In the genomic region with DNA sequence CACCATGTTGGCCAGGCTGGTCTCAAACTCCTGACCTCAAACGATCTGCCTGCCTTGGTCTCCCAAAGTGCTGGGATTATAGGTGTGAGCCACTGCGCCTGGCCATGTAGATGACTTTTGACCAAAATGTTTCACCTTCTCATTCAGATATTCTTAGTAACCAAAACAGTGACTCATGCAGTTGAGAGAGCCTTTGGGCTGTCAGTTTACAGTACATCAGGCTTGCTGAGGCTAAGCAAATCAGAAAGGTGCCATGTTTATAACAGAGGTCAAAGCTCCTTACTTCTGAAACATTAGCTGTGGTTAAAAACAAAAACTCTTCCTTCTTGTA, we compare ENCODE assay signal across 8 cellular contexts.
DNase-seq lines count a peak whose midpoint lies in the region; ATAC-seq and TF ChIP-seq lines count a peak whose summit lies in the region.

No MANE protein-coding gene starts in this region.

- no peaks in the 10 kb centered on the region for H3K9me3 Mint-ChIP-seq in stimulated activated naive CD8-positive, alpha-beta T cell treated with anti-CD3 and anti-CD28 coated beads, Interleukin-15, Interleukin-2, amounts not matched to agents 100 ng/mL and 50 ng/mL, for 24 hours

- H3K27ac ChIP-seq in KMS-11, result peak overlapping the region; percentile 54

- peak overlapping the region; percentile 69 for H3K27ac Mint-ChIP-seq in stimulated activated naive CD8-positive, alpha-beta T cell treated with anti-CD3 and anti-CD28 coated beads, Interleukin-15, Interleukin-2, amounts not matched to agents 100 ng/mL and 50 ng/mL, for 24 hours

- peak overlapping the region; percentile 23 for H3K4me2 ChIP-seq in KMS-11

- no peaks in the 10 kb centered on the region for H3K79me2 ChIP-seq in KMS-11 (ENCODE audit: insufficient read depth, low read depth)

- H3K36me3 ChIP-seq in GM06990 (ENCODE audit: control insufficient read depth, insufficient read depth, low read length), result peaks cover 2% of the 10 kb centered on the region
- H3K36me3 ChIP-seq in KMS-11 (ENCODE audit: insufficient read depth), result no peaks in the 10 kb centered on the region

- peak overlapping the region; percentile 48 for H3K4me3 Mint-ChIP-seq in stimulated activated naive CD8-positive, alpha-beta T cell treated with anti-CD3 and anti-CD28 coated beads, Interleukin-15, Interleukin-2, amounts not matched to agents 100 ng/mL and 50 ng/mL, for 24 hours

- peak; percentile 30 for DNase-seq in GM06990 (ENCODE audit: extremely low read depth, insufficient read length)
- peak; percentile 21 to 61 for DNase-seq in cardiac fibroblast (ENCODE audit: low read depth in 2 of 2)
- no peak for DNase-seq in putamen (ENCODE audit: low spot score)
- no peak for DNase-seq in GF-D8 (lab: John Stamatoyannopoulos, UW)
- DNase-seq in Kasumi-1 (lab: John Stamatoyannopoulos, UW), result no peak

- peaks cover 68% of the 10 kb centered on the region for H3K4me1 ChIP-seq in KMS-11 (ENCODE audit: low read depth, poor library complexity, severe bottlenecking)

- no peaks in the 10 kb centered on the region for H4K20me1 ChIP-seq in KMS-11 (ENCODE audit: insufficient read depth)

- ATAC-seq in GM21529 (IDR thresholded peaks at IDR 0.05; ENCODE audit: unreplicated experiment), result peak; percentile 68

- H3K36me3 Mint-ChIP-seq in stimulated activated naive CD8-positive, alpha-beta T cell treated with anti-CD3 and anti-CD28 coated beads, Interleukin-15, Interleukin-2, amounts not matched to agents 100 ng/mL and 50 ng/mL, for 24 hours (ENCODE audit: low read depth), result peaks cover 54% of the 10 kb centered on the region

- H3K9ac ChIP-seq in KMS-11, result no peak overlapping the region

- H3K27me3 Mint-ChIP-seq in stimulated activated naive CD8-positive, alpha-beta T cell treated with anti-CD3 and anti-CD28 coated beads, Interleukin-15, Interleukin-2, amounts not matched to agents 100 ng/mL and 50 ng/mL, for 24 hours, result no peaks in the 10 kb centered on the region

- H2AFZ ChIP-seq in KMS-11 (ENCODE audit: low read depth), result no peak overlapping the region

- no peaks in the 10 kb centered on the region for H3K27me3 ChIP-seq in GM06990 (replicated peaks; ENCODE audit: control insufficient read depth, insufficient read depth, low read length)
- H3K27me3 ChIP-seq in KMS-11 (ENCODE audit: insufficient read depth, low read depth), result no peaks in the 10 kb centered on the region

- peaks cover 96% of the 10 kb centered on the region for H3K4me1 Mint-ChIP-seq in stimulated activated naive CD8-positive, alpha-beta T cell treated with anti-CD3 and anti-CD28 coated beads, Interleukin-15, Interleukin-2, amounts not matched to agents 100 ng/mL and 50 ng/mL, for 24 hours (ENCODE audit: low read depth)

- no peak for TF ChIP-seq CTCF in GM06990 (IDR thresholded peaks at IDR 0.05; ENCODE audit: insufficient read depth, low read length, poor library complexity, severe bottlenecking)
- TF ChIP-seq CTCF in KMS-11 (conservative IDR thresholded peaks at IDR 0.05; ENCODE audit: low read depth, low read length), result no peak
- no peak for TF ChIP-seq CTCF in cardiac fibroblast (IDR thresholded peaks at IDR 0.05; ENCODE audit: low read depth, low read length)

- H3K4me3 ChIP-seq in GM06990 (replicated peaks; ENCODE audit: low read depth, low read length), result no peak overlapping the region
- H3K4me3 ChIP-seq in KMS-11 (IDR thresholded peaks at IDR 0.05; ENCODE audit: insufficient read depth, low read depth, low read length), result no peak overlapping the region
- H3K4me3 ChIP-seq in cardiac fibroblast (replicated peaks in 1 of 2; ENCODE audit: low read depth in 2 of 2, low read length in 2 of 2), result no peak overlapping the region

Comparison
In these comparisons a context has a peak if more than half of its experiments do, and no peak if none do; other contexts are left out.
1. DNase-seq: peak in GM06990 (single experiment) and cardiac fibroblast (2 of 2); none in putamen (single experiment), GF-D8 (single experiment) and Kasumi-1 (0 of 2).